Comparison of ENCODE assay signal across 20 cellular contexts in genomic region chr1:3707939-3708328, GRCh38. TPM values are rescaled to one million over a fixed set of nuclear protein-coding genes. Genes with fewer than 3 reads are reported as not detected.
DNase-seq lines count a peak whose midpoint lies in the region; ATAC-seq, FAIRE-seq and TF ChIP-seq lines count a peak whose summit lies in the region.
"Had no signal": no experiment of that assay in that cellular context is flagged by ENCODE, and none has a peak within 500 bp of the region (broad histone marks: within the 10 kb centered on the region; RNA-seq: fewer than 3 reads in every experiment).

No MANE protein-coding gene starts in this region.

- no peak for ATAC-seq in GM19395 (IDR thresholded peaks at IDR 0.05; ENCODE audit: unreplicated experiment)
- ATAC-seq in HG03354 (IDR thresholded peaks at IDR 0.05; ENCODE audit: poor library complexity, severe bottlenecking, unreplicated experiment): no peak

- WGBS in H1 (ENCODE audit: extremely low coverage in 1 of 2, insufficient coverage in 1 of 2, insufficient read length in 1 of 2, insufficient replicate concordance in 2 of 2, low coverage in 1 of 2, low lambda C conversion rate in 2 of 2, missing lambda C conversion rate in 1 of 2), 2 experiments: 69% methylated on average over 11 of the region's 11 CpGs; no CpG with 5 or more reads in 1 of the 2 experiments
- WGBS in mesendoderm (ENCODE audit: extremely low coverage, insufficient coverage, low lambda C conversion rate): no CpG with 5 or more reads among the region's 11 CpGs

- H3K79me1 ChIP-seq in H1 (ENCODE audit: low read depth, low read length) (no peaks in the 10 kb centered on the region; the same call in 1 of the 2 replicates), mesendoderm (ENCODE audit: low read length) (no peaks in the 10 kb centered on the region)

- H3K27me3 ChIP-seq in NT2/D1 (ENCODE audit: insufficient read depth, insufficient read length): peaks cover 13% of the 10 kb centered on the region
- peaks cover 0 to 17% (median 5%) of the 10 kb centered on the region in 4 experiments; a peak in 4 of 7 replicates for H3K27me3 ChIP-seq in H1 (replicated peaks in 1 of 4; ENCODE audit: control insufficient read depth in 3 of 4, extremely low read depth in 1 of 4, insufficient read depth in 3 of 4, low read length in 3 of 4)
- no peaks in the 10 kb centered on the region for H3K27me3 ChIP-seq in mesendoderm (ENCODE audit: insufficient read depth, low read length, poor library complexity)

- H4K8ac ChIP-seq in H1 (ENCODE audit: extremely low read depth, insufficient read depth, low read length) (0 out of 2 replicates have a peak overlapping the region, but pooled peaks have one; percentile 9), mesendoderm (ENCODE audit: low read depth, low read length) (no peak overlapping the region)

- peak overlapping the region; percentile 80; the same call in 1 of the 2 replicates for H2AK5ac ChIP-seq in H1 (ENCODE audit: low read depth, low read length)
- no peak overlapping the region for H2AK5ac ChIP-seq in mesendoderm (ENCODE audit: low read length)

- H3K4me2 ChIP-seq in H1 (ENCODE audit: insufficient read depth in 1 of 2, low read depth in 2 of 2, low read length in 2 of 2) (peak overlapping the region; percentile 68 to 72), mesendoderm (ENCODE audit: low read length) (no peak overlapping the region)
- H3K4me2 ChIP-seq: BLaER1 treated with 17β-estradiol and CSF1 and Interleukin-3, amounts not matched to agents 10 nM and 100 nM had no signal

- peak overlapping the region; percentile 50 for H3K9ac ChIP-seq in NT2/D1 (ENCODE audit: insufficient read length, low read depth)
- no peak overlapping the region; a peak in 2 of 7 replicates for H3K9ac ChIP-seq in H1 (replicated peaks in 1 of 4; ENCODE audit: extremely low read depth in 1 of 4, low read depth in 3 of 4, low read length in 3 of 4)
- H3K9ac ChIP-seq in mesendoderm (ENCODE audit: low read length): no peak overlapping the region
- H3K9ac ChIP-seq: BLaER1 treated with 17β-estradiol and CSF1 and Interleukin-3, amounts not matched to agents 10 nM and 100 nM had no signal

- TF ChIP-seq EP300 in H1 (IDR thresholded peaks at IDR 0.05; ENCODE audit: borderline replicate concordance in 1 of 2, low read depth in 2 of 2, low read length in 2 of 2): no peak

- H3K79me2 ChIP-seq in H1 (ENCODE audit: control insufficient read depth in 1 of 2, insufficient read depth in 2 of 2, low read length in 2 of 2): no peaks in the 10 kb centered on the region
- no peaks in the 10 kb centered on the region for H3K79me2 ChIP-seq in mesendoderm (ENCODE audit: control insufficient read depth, insufficient read depth, low read length)

- TF ChIP-seq POLR2A in H1 (IDR thresholded peaks at IDR 0.05; ENCODE audit: control extremely low read depth in 1 of 2, low read depth in 2 of 2, low read length in 2 of 2): no peak

- H3K23ac ChIP-seq in H1 (ENCODE audit: insufficient read length): no peak overlapping the region
- no peak overlapping the region for H3K23ac ChIP-seq in mesendoderm (ENCODE audit: low read length)

- H3K4me1 ChIP-seq in NT2/D1 (ENCODE audit: insufficient read depth, insufficient read length): peaks cover 23% of the 10 kb centered on the region
- H3K4me1 ChIP-seq in H1 (replicated peaks in 1 of 4; ENCODE audit: control insufficient read depth in 3 of 4, insufficient read depth in 4 of 4, low read length in 3 of 4): peaks cover 4 to 32% (median 27%) of the 10 kb centered on the region in 4 experiments
- H3K4me1 ChIP-seq in mesendoderm (ENCODE audit: control insufficient read depth, low read depth, low read length): no peaks in the 10 kb centered on the region

- FAIRE-seq in H1 (lab: Jason Lieb, UNC): no peak
- FAIRE-seq: GM12892, HTR-8/SVneo had no signal

- H3K27ac ChIP-seq in H1 (ENCODE audit: low read depth, low read length) (no peak overlapping the region), mesendoderm (ENCODE audit: low read depth, low read length) (no peak overlapping the region)
- H3K27ac ChIP-seq: BLaER1 treated with 17β-estradiol and CSF1 and Interleukin-3, amounts not matched to agents 10 nM and 100 nM had no signal

- H3K4ac ChIP-seq in H1 (replicated peaks; ENCODE audit: insufficient read length, low read depth, low read length): peak overlapping the region; percentile 53
- H3K4ac ChIP-seq in mesendoderm (ENCODE audit: low read depth, low read length): no peak overlapping the region

- no peak overlapping the region for H3K14ac ChIP-seq in H1 (ENCODE audit: insufficient read length)

- no peak for TF ChIP-seq RAD21 in H1 (IDR thresholded peaks at IDR 0.05 in 1 of 2, conservative IDR thresholded peaks at IDR 0.05 in 1 of 2; ENCODE audit: low read depth in 2 of 2, low read length in 2 of 2)

- no peak overlapping the region for H2AFZ ChIP-seq in H1 (ENCODE audit: low read length)

- peak overlapping the region; percentile 56; the same call in 1 of the 2 replicates for H2BK5ac ChIP-seq in H1 (ENCODE audit: low read depth, low read length)
- H2BK5ac ChIP-seq in mesendoderm (ENCODE audit: low read length): no peak overlapping the region

- peak overlapping the region; percentile 18 for H3K4me3 ChIP-seq in NT2/D1 (ENCODE audit: insufficient read length, low read depth)
- peak overlapping the region in 2 of 4 experiments; percentile 10 to 49; a peak in 3 of 8 replicates for H3K4me3 ChIP-seq in H1 (ENCODE audit: extremely low read depth in 1 of 4, insufficient read depth in 2 of 4, low read depth in 3 of 4, low read length in 4 of 4)
- H3K4me3 ChIP-seq in mesendoderm (ENCODE audit: low read length): no peak overlapping the region
- H3K4me3 ChIP-seq: BLaER1 treated with 17β-estradiol and CSF1 and Interleukin-3, amounts not matched to agents 10 nM and 100 nM had no signal

- H4K91ac ChIP-seq in H1 (replicated peaks; ENCODE audit: insufficient read length, low read length): peak overlapping the region; percentile 65

- H3K36me3 ChIP-seq in NT2/D1 (ENCODE audit: insufficient read depth, insufficient read length, low read length) (no peaks in the 10 kb centered on the region), H1 (ENCODE audit: control insufficient read depth in 2 of 4, insufficient read depth in 4 of 4, low read length in 3 of 4) (no peaks in the 10 kb centered on the region), mesendoderm (ENCODE audit: control insufficient read depth, insufficient read depth, low read length) (no peaks in the 10 kb centered on the region)
- H3K36me3 ChIP-seq: BLaER1 treated with 17β-estradiol and CSF1 and Interleukin-3, amounts not matched to agents 10 nM and 100 nM had no signal

- DNase-seq in NT2/D1 (ENCODE audit: low read depth, low spot score) (no peak), H1 (ENCODE audit: low read depth in 1 of 2, low spot score in 2 of 2) (no peak), mesendoderm (no peak), GF-D8 (lab: John Stamatoyannopoulos, UW) (no peak)
- DNase-seq in activated CD8-positive, alpha-beta memory T cell treated with anti-CD3 and anti-CD28 coated beads, Interleukin-2, amount 50 U/mL, for 4 hours: no peak
- DNase-seq: CD8-positive, alpha-beta memory T cell; DMS53; Kasumi-1; MM.1S; NCI-H1092 treated with DMSO at 0.1 percent for 48 hours; NCI-H2107; NCI-H510A treated with DMSO at 0.1 percent for 48 hours; NCI-H82; RPMI8226 had no signal

- CTCF ChIA-PET in H1 (lab: Charles Lee; ENCODE audit: partially characterized antibody): interaction anchor here (0.8 to 4.7 kb wide), 7 partner anchors 8 to 93 kb away, joined by 3 to 24 read pairs (median 9); no protein-coding TSS in a partner anchor

- H2BK12ac ChIP-seq in H1 (ENCODE audit: low read depth, low read length): no peak overlapping the region

- H3K18ac ChIP-seq in H1 (ENCODE audit: extremely low read depth, low read length) (no peak overlapping the region), mesendoderm (ENCODE audit: low read length) (no peak overlapping the region)

- H3K56ac ChIP-seq in H1 (replicated peaks; ENCODE audit: insufficient read length, low read depth, low read length) (no peak overlapping the region), mesendoderm (ENCODE audit: low read length) (peak overlapping the region; percentile 34)

- POLR2A ChIA-PET in H1 (lab: Charles Lee; ENCODE audit: partially characterized antibody): interaction anchor here (0.8 to 1.3 kb wide), 2 partner anchors 10 to 52 kb away, joined by 3 to 5 read pairs; no protein-coding TSS in a partner anchor

- H3K9me3 ChIP-seq in NT2/D1 (ENCODE audit: insufficient read depth, low read length) (no peaks in the 10 kb centered on the region), H1 (ENCODE audit: insufficient read depth in 2 of 2, low read depth in 1 of 2, low read length in 1 of 2) (no peaks in the 10 kb centered on the region)
- H3K9me3 ChIP-seq: BLaER1 treated with 17β-estradiol and CSF1 and Interleukin-3, amounts not matched to agents 10 nM and 100 nM had no signal

- H2BK120ac ChIP-seq in H1 (replicated peaks; ENCODE audit: low read depth, low read length) (no peak overlapping the region), mesendoderm (ENCODE audit: low read depth, low read length) (no peak overlapping the region)

- H3K23me2 ChIP-seq in H1 (ENCODE audit: low read depth, low read length): no peaks in the 10 kb centered on the region; the same call in 1 of the 2 replicates

- no peak overlapping the region for H2BK20ac ChIP-seq in H1 (ENCODE audit: low read length)

- TF ChIP-seq CTCF in H1 (IDR thresholded peaks at IDR 0.05; ENCODE audit: control extremely low read depth in 1 of 3, insufficient read depth in 1 of 3, low read depth in 1 of 3, low read length in 3 of 3): peak in 1 of 3 experiments; percentile 9; a peak in 1 of 4 replicates

- H2BK15ac ChIP-seq in H1 (ENCODE audit: low read length) (peak overlapping the region; percentile 46; the same call in 1 of the 2 replicates), mesendoderm (replicated peaks; ENCODE audit: low read depth) (no peak overlapping the region)

- peaks cover 7 to 19% of the 10 kb centered on the region in 2 experiments for H4K20me1 ChIP-seq in H1 (replicated peaks in 1 of 2; ENCODE audit: control insufficient read depth in 1 of 2, insufficient read depth in 2 of 2, low read length in 2 of 2)

- no peak overlapping the region for H4K5ac ChIP-seq in H1 (ENCODE audit: insufficient read length, low read depth, low read length)
- H4K5ac ChIP-seq in mesendoderm (ENCODE audit: low read length): no peak overlapping the region

RNA-seq across cellular contexts. Expression of gene CCDC27, which starts 44.3 kb away (rescaled TPM):
- not detected in 2 replicates for total RNA-seq in H1 (2021; fragmentation: NEBNext Ultra II Directional; extraction: Animal tissue kit (Norgen Biotek cat#: 25700))
- 0.15 and 0.17 TPM in 2 replicates for polyA plus RNA-seq in H1 (2011; rRNA removed)
- polyA plus RNA-seq in H1 (2011; cell fraction: cytosol; rRNA removed): 0.12 TPM
- 0.26 TPM for polyA plus RNA-seq in H1 (2011; cell fraction: nucleus; rRNA removed)
- polyA plus RNA-seq in H1 (2012, experiment 1 of 2): 0.08 to 0.36 TPM (median 0.20 TPM) in 4 replicates
- polyA plus RNA-seq in H1 (2012, experiment 2 of 2): not detected
- polyA plus RNA-seq in H1 (2013, experiment 1 of 2): 0.04 TPM
- polyA plus RNA-seq in H1 (2013, experiment 2 of 2): 0.06 TPM
- 0.12 and 0.25 TPM in 2 replicates for polyA minus RNA-seq in H1 (2011; rRNA and poly(A)+ RNA removed)
- not detected for polyA minus RNA-seq in H1 (2011; cell fraction: cytosol; rRNA and poly(A)+ RNA removed)
- polyA minus RNA-seq in H1 (2011; cell fraction: nucleus; rRNA and poly(A)+ RNA removed): 0.20 TPM
- not detected for polyA plus RNA-seq in mesendoderm (2013, experiment 1 of 2)
- not detected for polyA plus RNA-seq in mesendoderm (2013, experiment 2 of 2)
- total RNA-seq: CD8-positive, alpha-beta memory T cell; H9 had no signal
- polyA plus RNA-seq: CD8-positive, alpha-beta memory T cell had no signal

RNA-seq across cellular contexts. Expression of gene TP73, which starts 55.6 kb away (rescaled TPM):
- 2.9 and 3.1 TPM in 2 replicates for total RNA-seq in H1 (2021; fragmentation: NEBNext Ultra II Directional; extraction: Animal tissue kit (Norgen Biotek cat#: 25700))
- 2.6 and 4.2 TPM in 2 replicates for polyA plus RNA-seq in H1 (2011; rRNA removed)
- polyA plus RNA-seq in H1 (2011; cell fraction: cytosol; rRNA removed): 1.3 TPM
- 8.4 TPM for polyA plus RNA-seq in H1 (2011; cell fraction: nucleus; rRNA removed)
- polyA plus RNA-seq in H1 (2012, experiment 1 of 2): 1.2 to 3.8 TPM (median 2.8 TPM) in 4 replicates
- 1.3 TPM for polyA plus RNA-seq in H1 (2012, experiment 2 of 2)
- 2.1 TPM for polyA plus RNA-seq in H1 (2013, experiment 1 of 2)
- 2.3 TPM for polyA plus RNA-seq in H1 (2013, experiment 2 of 2)
- 1.9 and 3.5 TPM in 2 replicates for polyA minus RNA-seq in H1 (2011; rRNA and poly(A)+ RNA removed)
- 3.4 TPM for polyA minus RNA-seq in H1 (2011; cell fraction: cytosol; rRNA and poly(A)+ RNA removed)
- polyA minus RNA-seq in H1 (2011; cell fraction: nucleus; rRNA and poly(A)+ RNA removed): 6.7 TPM
- polyA plus RNA-seq in mesendoderm (2013, experiment 1 of 2): 0.73 TPM
- polyA plus RNA-seq in mesendoderm (2013, experiment 2 of 2): 0.73 TPM

RNA-seq across cellular contexts. Expression of gene WRAP73, which starts 58.0 kb away (rescaled TPM):
- total RNA-seq in H1 (2021; fragmentation: NEBNext Ultra II Directional; extraction: Animal tissue kit (Norgen Biotek cat#: 25700)): 29.7 and 30.3 TPM in 2 replicates
- polyA plus RNA-seq in H1 (2011; rRNA removed): 50.7 and 66.4 TPM in 2 replicates
- polyA plus RNA-seq in H1 (2011; cell fraction: cytosol; rRNA removed): 54.2 TPM
- polyA plus RNA-seq in H1 (2011; cell fraction: nucleus; rRNA removed): 183 TPM
- polyA plus RNA-seq in H1 (2012, experiment 1 of 2): 29.1 to 37.1 TPM (median 32.3 TPM) in 4 replicates
- 26.5 TPM for polyA plus RNA-seq in H1 (2012, experiment 2 of 2)
- 23.2 TPM for polyA plus RNA-seq in H1 (2013, experiment 1 of 2)
- 21.4 TPM for polyA plus RNA-seq in H1 (2013, experiment 2 of 2)
- 32.3 and 34.3 TPM in 2 replicates for polyA minus RNA-seq in H1 (2011; rRNA and poly(A)+ RNA removed)
- 25.3 TPM for polyA minus RNA-seq in H1 (2011; cell fraction: cytosol; rRNA and poly(A)+ RNA removed)
- polyA minus RNA-seq in H1 (2011; cell fraction: nucleus; rRNA and poly(A)+ RNA removed): 44.8 TPM
- 13.8 TPM for polyA plus RNA-seq in mesendoderm (2013, experiment 1 of 2)
- polyA plus RNA-seq in mesendoderm (2013, experiment 2 of 2): 13.7 TPM
